10 cellular contexts compared by ENCODE assay signal in genomic region chr10:23826399-23826798, GRCh38.
DNase-seq lines count a peak whose midpoint lies in the region; ATAC-seq and TF ChIP-seq lines count a peak whose summit lies in the region.
"Had no signal": no experiment of that assay in that cellular context is flagged by ENCODE, and none has a peak within 500 bp of the region (broad histone marks: within the 10 kb centered on the region; RNA-seq: fewer than 3 reads in every experiment).

No MANE protein-coding gene starts in this region.

- 30% methylated on average over 9 of the region's 9 CpGs for WGBS in liver

- H3K79me2 ChIP-seq in OCI-LY7 (ENCODE audit: insufficient read depth, low read depth, low read length) = no peaks in the 10 kb centered on the region

- peak; percentile 2 for DNase-seq in GM03348 (ENCODE audit: low spot score)
- DNase-seq in Kasumi-1 (lab: John Stamatoyannopoulos, UW) = peak; percentile 79 to 88
- DNase-seq in astrocyte of the hippocampus (ENCODE audit: low read depth, low spot score) = peak; percentile 68
- no peak for DNase-seq in OCI-LY7 (ENCODE audit: low spot score)
- no peak for DNase-seq in activated CD4-positive, alpha-beta memory T cell treated with anti-CD3 and anti-CD28 coated beads for 36 hours
- no peak for DNase-seq in gastrocnemius medialis
- DNase-seq: activated naive CD8-positive, alpha-beta T cell treated with anti-CD3 and anti-CD28 coated beads, Interleukin-2, amount 10 ng/mL, durations not matched to agents 7 days and 5 days; substantia nigra had no signal

- intact Hi-C loops in OCI-LY7 (cut with micrococcal nuclease; ENCODE audit: unreplicated experiment) = no loop called here
- intact Hi-C loops in activated CD4-positive, alpha-beta memory T cell treated with anti-CD3 and anti-CD28 coated beads for 36 hours (cut with micrococcal nuclease) = no loop called here
- intact Hi-C loops in gastrocnemius medialis (cut with DNase I; ENCODE audit: low total_unique reads) = no loop called here

- H3K4me1 ChIP-seq in liver (ENCODE audit: control insufficient read depth in 4 of 4, insufficient read depth in 4 of 4, low read length in 3 of 4) (no peaks in the 10 kb centered on the region), OCI-LY7 (ENCODE audit: insufficient read depth, low read length, poor library complexity, severe bottlenecking) (no peaks in the 10 kb centered on the region), gastrocnemius medialis (no peaks in the 10 kb centered on the region)

- TF ChIP-seq POLR2A in gastrocnemius medialis (IDR thresholded peaks at IDR 0.05) = no peak

- no peak overlapping the region for H3K4me3 Mint-ChIP-seq in activated CD4-positive, alpha-beta memory T cell treated with anti-CD3 and anti-CD28 coated beads for 36 hours
- H3K4me3 Mint-ChIP-seq: activated naive CD8-positive, alpha-beta T cell treated with anti-CD3 and anti-CD28 coated beads, Interleukin-2, amount 10 ng/mL, durations not matched to agents 7 days and 5 days had no signal

- H3K4me3 ChIP-seq in liver (ENCODE audit: low read depth in 1 of 3, low read length in 3 of 3) (no peak overlapping the region), OCI-LY7 (ENCODE audit: low read depth, low read length, poor library complexity, severe bottlenecking) (no peak overlapping the region), gastrocnemius medialis (no peak overlapping the region)

- in situ Hi-C loops in gastrocnemius medialis (cut with MboI; ENCODE audit: low sequenced_read_pairs in 4 of 4) = no loop called here

- CTCF ChIA-PET in OCI-LY7 (lab: Charles Lee; ENCODE audit: unreplicated experiment) = no interaction called here
- CTCF ChIA-PET in activated CD4-positive, alpha-beta memory T cell treated with anti-CD3 and anti-CD28 coated beads for 36 hours (lab: Charles Lee) = no interaction called here

- no peak for TF ChIP-seq CTCF in liver (IDR thresholded peaks at IDR 0.05; ENCODE audit: low read depth, low read length, missing input control)
- TF ChIP-seq CTCF in OCI-LY7 (conservative IDR thresholded peaks at IDR 0.05; ENCODE audit: low read length) = no peak
- no peak for TF ChIP-seq CTCF in gastrocnemius medialis (IDR thresholded peaks at IDR 0.05 in 4 of 5, conservative IDR thresholded peaks at IDR 0.05 in 1 of 5)

- no peaks in the 10 kb centered on the region for H4K20me1 ChIP-seq in OCI-LY7 (ENCODE audit: insufficient read depth, low read length)

- H3K27ac ChIP-seq in liver (ENCODE audit: low read depth in 1 of 2, low read length in 2 of 2) (no peak overlapping the region), OCI-LY7 (ENCODE audit: low read depth, low read length, poor library complexity, severe bottlenecking) (no peak overlapping the region), gastrocnemius medialis (no peak overlapping the region)

- H3K4me1 Mint-ChIP-seq in activated CD4-positive, alpha-beta memory T cell treated with anti-CD3 and anti-CD28 coated beads for 36 hours (ENCODE audit: low read depth) = no peaks in the 10 kb centered on the region
- H3K4me1 Mint-ChIP-seq: activated naive CD8-positive, alpha-beta T cell treated with anti-CD3 and anti-CD28 coated beads, Interleukin-2, amount 10 ng/mL, durations not matched to agents 7 days and 5 days had no signal

- H3K9me3 ChIP-seq in liver (ENCODE audit: control insufficient read depth in 4 of 4, low read length in 3 of 4) = no peaks in the 10 kb centered on the region
- H3K9me3 ChIP-seq in OCI-LY7 (ENCODE audit: low read length) = no peaks in the 10 kb centered on the region
- H3K9me3 ChIP-seq in gastrocnemius medialis = no peaks in the 10 kb centered on the region

- no peak overlapping the region for H2AFZ ChIP-seq in OCI-LY7 (ENCODE audit: low read length)

- ATAC-seq in gastrocnemius medialis = no peak
- no peak for ATAC-seq in GM21515 (IDR thresholded peaks at IDR 0.05; ENCODE audit: unreplicated experiment)

- H3K27ac Mint-ChIP-seq in activated CD4-positive, alpha-beta memory T cell treated with anti-CD3 and anti-CD28 coated beads for 36 hours = no peak overlapping the region
- H3K27ac Mint-ChIP-seq: activated naive CD8-positive, alpha-beta T cell treated with anti-CD3 and anti-CD28 coated beads, Interleukin-2, amount 10 ng/mL, durations not matched to agents 7 days and 5 days had no signal

- H3K36me3 Mint-ChIP-seq in activated CD4-positive, alpha-beta memory T cell treated with anti-CD3 and anti-CD28 coated beads for 36 hours = no peaks in the 10 kb centered on the region
- H3K36me3 Mint-ChIP-seq: activated naive CD8-positive, alpha-beta T cell treated with anti-CD3 and anti-CD28 coated beads, Interleukin-2, amount 10 ng/mL, durations not matched to agents 7 days and 5 days had no signal

- no peaks in the 10 kb centered on the region for H3K9me3 Mint-ChIP-seq in activated CD4-positive, alpha-beta memory T cell treated with anti-CD3 and anti-CD28 coated beads for 36 hours

- H3K9me2 ChIP-seq in OCI-LY7 (ENCODE audit: insufficient read depth, low read length) = no peaks in the 10 kb centered on the region

- POLR2A ChIA-PET in OCI-LY7 (lab: Charles Lee) = interaction anchor here (1.0 kb wide), 1 partner anchor 12 kb away, joined by 3 read pairs; no protein-coding TSS in a partner anchor
- POLR2A ChIA-PET in activated CD4-positive, alpha-beta memory T cell treated with anti-CD3 and anti-CD28 coated beads for 36 hours (lab: Charles Lee) = no interaction called here

- H3K4me2 ChIP-seq in OCI-LY7 (ENCODE audit: low read length) = no peak overlapping the region

- TF ChIP-seq RAD21 in liver (IDR thresholded peaks at IDR 0.05) = no peak

- no peaks in the 10 kb centered on the region for H3K27me3 Mint-ChIP-seq in activated CD4-positive, alpha-beta memory T cell treated with anti-CD3 and anti-CD28 coated beads for 36 hours

- no peak overlapping the region for H3K9ac ChIP-seq in liver (ENCODE audit: low read depth in 1 of 2, low read length in 2 of 2)

- H3K36me3 ChIP-seq in liver (ENCODE audit: control insufficient read depth in 4 of 4, insufficient read depth in 3 of 4, low read depth in 1 of 4, low read length in 3 of 4) (no peaks in the 10 kb centered on the region), OCI-LY7 (ENCODE audit: insufficient read depth, low read length) (no peaks in the 10 kb centered on the region), gastrocnemius medialis (no peaks in the 10 kb centered on the region)

- no peaks in the 10 kb centered on the region for H3K27me3 ChIP-seq in liver (ENCODE audit: control insufficient read depth in 4 of 4, insufficient read depth in 4 of 4, low read length in 3 of 4)
- H3K27me3 ChIP-seq in gastrocnemius medialis = no peaks in the 10 kb centered on the region

- BruUV-seq in OCI-LY7 (replicated peaks; lab: Mats Ljungman, UMichigan) = no TSS peak

TF ChIP-seq in liver, 16 proteins besides CTCF, POLR2A, EP300 and RAD21:
- no peak for TF ChIP-seq HNF4A (conservative IDR thresholded peaks at IDR 0.05)
- TF ChIP-seq RXRA (IDR thresholded peaks at IDR 0.05) = no peak
- peak; percentile 98 for TF ChIP-seq REST (IDR thresholded peaks at IDR 0.05)
- no peak for TF ChIP-seq JUND (IDR thresholded peaks at IDR 0.05)
- TF ChIP-seq TAF1 (conservative IDR thresholded peaks at IDR 0.05) = no peak
TF ChIP-seq in liver: peak in this region for 1.

Comparison
In these comparisons a context has a peak if more than half of its experiments do, and no peak if none do; other contexts are left out.
1. DNase-seq: peak in GM03348 (single experiment), Kasumi-1 (2 of 2) and astrocyte of the hippocampus (single experiment); none in OCI-LY7 (single experiment), activated CD4-positive, alpha-beta memory T cell treated with anti-CD3 and anti-CD28 coated beads for 36 hours (single experiment) and gastrocnemius medialis (0 of 2).